23 cellular contexts compared by ENCODE assay signal in genomic region chr22:18010263-18010662, GRCh38.
"Had no signal": no experiment of that assay in that cellular context is flagged by ENCODE, and none has a peak within 500 bp of the region (broad histone marks: within the 10 kb centered on the region; RNA-seq: fewer than 3 reads in every experiment).

No MANE protein-coding gene starts in this region.

- H3K4me3 Mint-ChIP-seq: activated CD8-positive, alpha-beta T cell treated with anti-CD3 and anti-CD28 coated beads, Interleukin-2, amount 10 ng/mL, durations not matched to agents 7 days and 5 days; activated naive CD8-positive, alpha-beta T cell treated with anti-CD3 and anti-CD28 coated beads, Interleukin-2, amount 50 U/mL, for 24 hours; activated T-helper 1 cell treated with anti-CD3 and anti-CD28 coated beads, Interleukin-12 subunit alpha, Interleukin-12 subunit beta, Interleukin-2, Interleukin-4 antibody, amounts not matched to agents 30 ng/mL and 10 ng/mL and 1 ng/mL, durations not matched to agents 14 hours and 24 hours and 36 hours; T-cell; T-helper 2 cell treated with Interferon-gamma antibody and Interleukin-4, amounts not matched to agents 5 μg/mL and 100 μg/mL, for 36 hours had no signal

- H3K27ac Mint-ChIP-seq: activated CD8-positive, alpha-beta T cell treated with anti-CD3 and anti-CD28 coated beads, Interleukin-2, amount 10 ng/mL, durations not matched to agents 7 days and 5 days; activated naive CD8-positive, alpha-beta T cell treated with anti-CD3 and anti-CD28 coated beads, Interleukin-2, amount 50 U/mL, for 24 hours; activated T-helper 1 cell treated with anti-CD3 and anti-CD28 coated beads, Interleukin-12 subunit alpha, Interleukin-12 subunit beta, Interleukin-2, Interleukin-4 antibody, amounts not matched to agents 30 ng/mL and 10 ng/mL and 1 ng/mL, durations not matched to agents 14 hours and 24 hours and 36 hours; T-cell; T-helper 2 cell treated with Interferon-gamma antibody and Interleukin-4, amounts not matched to agents 5 μg/mL and 100 μg/mL, for 36 hours had no signal

- H3K4me1 ChIP-seq: body of pancreas, prostate gland, suprapubic skin had no signal

- DNase-seq: activated CD4-positive, alpha-beta T cell treated with anti-CD3 and anti-CD28 coated beads for 1 hour; activated CD4-positive, alpha-beta T cell treated with anti-CD3 and anti-CD28 coated beads, Interleukin-2, amount 50 U/mL, for 1 hour; activated CD8-positive, alpha-beta T cell treated with anti-CD3 and anti-CD28 coated beads, Interleukin-2, amount 10 ng/mL, durations not matched to agents 7 days and 5 days; activated gamma-delta T cell; activated naive CD4-positive, alpha-beta T cell treated with anti-CD3 and anti-CD28 coated beads, Interleukin-2, amount 50 U/mL, for 16 hours; activated naive CD8-positive, alpha-beta T cell treated with anti-CD3 and anti-CD28 coated beads, Interleukin-2, amount 50 U/mL, for 24 hours; body of pancreas; heart right ventricle; islet precursor cell; naive thymus-derived CD8-positive, alpha-beta T cell; ovary; stimulated activated CD4-positive, alpha-beta T cell treated with anti-CD3 and anti-CD28 coated beads, Interleukin-12 subunit alpha, Interleukin-12 subunit beta, amount 100 ng/mL, for 4 hours; stomach; T-cell; WERI-Rb-1 had no signal

- H3K9me3 Mint-ChIP-seq: activated naive CD8-positive, alpha-beta T cell treated with anti-CD3 and anti-CD28 coated beads, Interleukin-2, amount 50 U/mL, for 24 hours; activated T-helper 1 cell treated with anti-CD3 and anti-CD28 coated beads, Interleukin-12 subunit alpha, Interleukin-12 subunit beta, Interleukin-2, Interleukin-4 antibody, amounts not matched to agents 30 ng/mL and 10 ng/mL and 1 ng/mL, durations not matched to agents 14 hours and 24 hours and 36 hours; naive thymus-derived CD8-positive, alpha-beta T cell; T-cell; T-helper 2 cell treated with Interferon-gamma antibody and Interleukin-4, amounts not matched to agents 5 μg/mL and 100 μg/mL, for 36 hours had no signal

- H3K4me3 ChIP-seq: body of pancreas, coronary artery, heart right ventricle, lung, ovary, prostate gland, stomach, suprapubic skin, tibial nerve had no signal

- H3K27me3 ChIP-seq: body of pancreas, heart right ventricle, ovary, stomach, suprapubic skin, tibial nerve had no signal

- ATAC-seq: activated CD8-positive, alpha-beta T cell treated with anti-CD3 and anti-CD28 coated beads, Interleukin-2, amount 10 ng/mL, durations not matched to agents 7 days and 5 days; activated naive CD8-positive, alpha-beta T cell treated with anti-CD3 and anti-CD28 coated beads, Interleukin-2, amount 50 U/mL, for 24 hours; body of pancreas; naive thymus-derived CD8-positive, alpha-beta T cell; T-cell had no signal

- H3K36me3 ChIP-seq: heart right ventricle, ovary, prostate gland, stomach, suprapubic skin, tibial nerve, WERI-Rb-1 had no signal

- H3K9me3 ChIP-seq: body of pancreas, heart right ventricle, ovary, prostate gland, stomach, suprapubic skin, tibial nerve had no signal

- H3K27ac ChIP-seq: body of pancreas, coronary artery, epithelial cell of prostate, ovary, prostate gland, stomach, suprapubic skin, tibial nerve, WERI-Rb-1 had no signal

- H3K36me3 Mint-ChIP-seq: naive thymus-derived CD8-positive, alpha-beta T cell; T-cell had no signal
